In genomic region chr14:49303952-49304516, GRCh38 we compare ENCODE assay signal across 10 cellular contexts.
DNase-seq lines count a peak whose midpoint lies in the region; ATAC-seq and TF ChIP-seq lines count a peak whose summit lies in the region.
"Had no signal": no experiment of that assay in that cellular context is flagged by ENCODE, and none has a peak within 500 bp of the region (broad histone marks: within the 10 kb centered on the region; RNA-seq: fewer than 3 reads in every experiment).

No MANE protein-coding gene starts in this region.

- no peaks in the 10 kb centered on the region for H3K79me2 ChIP-seq in OCI-LY7 (ENCODE audit: insufficient read depth, low read depth, low read length)

- CTCF ChIA-PET in OCI-LY7 (lab: Charles Lee; ENCODE audit: unreplicated experiment), result no interaction called here

- DNase-seq in HT-29 (ENCODE audit: low spot score) (peak; percentile 22), OCI-LY7 (ENCODE audit: low spot score) (peak; percentile 10), endodermal cell (peak; percentile 89), omental fat pad (ENCODE audit: low spot score) (no peak), GDM1 (lab: John Stamatoyannopoulos, UW) (no peak)
- no peak for DNase-seq in stimulated activated CD4-positive, alpha-beta T cell treated with anti-CD3 and anti-CD28 coated beads, Interleukin-1b, Interleukin-23, amount 100 ng/mL, for 48 hours

- H3K9me2 ChIP-seq in OCI-LY7 (ENCODE audit: insufficient read depth, low read length), result no peaks in the 10 kb centered on the region

- no peak overlapping the region for H3K27ac ChIP-seq in OCI-LY7 (ENCODE audit: low read depth, low read length, poor library complexity, severe bottlenecking)
- H3K27ac ChIP-seq in endodermal cell (ENCODE audit: low read depth, low read length), result no peak overlapping the region
- H3K27ac ChIP-seq: pancreas had no signal

- no peak for TF ChIP-seq CTCF in OCI-LY7 (conservative IDR thresholded peaks at IDR 0.05; ENCODE audit: low read length)
- no peak for TF ChIP-seq CTCF in endodermal cell (conservative IDR thresholded peaks at IDR 0.05)
- TF ChIP-seq CTCF in omental fat pad (IDR thresholded peaks at IDR 0.05), result no peak

- no peaks in the 10 kb centered on the region for H3K36me3 Mint-ChIP-seq in endodermal cell (ENCODE audit: low read depth)

- H4K20me1 ChIP-seq in OCI-LY7 (ENCODE audit: insufficient read depth, low read length), result no peaks in the 10 kb centered on the region

- H3K36me3 ChIP-seq in OCI-LY7 (ENCODE audit: insufficient read depth, low read length) (no peaks in the 10 kb centered on the region), endodermal cell (ENCODE audit: control insufficient read depth, insufficient read depth, low read length) (no peaks in the 10 kb centered on the region)
- H3K36me3 ChIP-seq: pancreas had no signal

- H3K4me3 Mint-ChIP-seq in endodermal cell, result no peak overlapping the region
- H3K4me3 Mint-ChIP-seq: dendritic cell treated with granulocyte-macrophage colony-stimulating factor and Interleukin-4, amounts not matched to agents 40 ng/mL and 50 ng/mL, for 4 days had no signal

- no peak overlapping the region for H2AFZ ChIP-seq in OCI-LY7 (ENCODE audit: low read length)

- peak; percentile 37 for ATAC-seq in omental fat pad (ENCODE audit: low FRiP score)
- no peak for ATAC-seq in HG02678 (IDR thresholded peaks at IDR 0.05; ENCODE audit: unreplicated experiment)
- no peak for ATAC-seq in GM21786 (IDR thresholded peaks at IDR 0.05; ENCODE audit: unreplicated experiment)

- H3K4me3 ChIP-seq in OCI-LY7 (ENCODE audit: low read depth, low read length, poor library complexity, severe bottlenecking) (no peak overlapping the region), endodermal cell (ENCODE audit: low read length) (no peak overlapping the region)
- H3K4me3 ChIP-seq: pancreas had no signal

- H3K27me3 Mint-ChIP-seq in endodermal cell (ENCODE audit: insufficient read depth), result peaks cover 2% of the 10 kb centered on the region
- H3K27me3 Mint-ChIP-seq: dendritic cell treated with granulocyte-macrophage colony-stimulating factor and Interleukin-4, amounts not matched to agents 40 ng/mL and 50 ng/mL, for 4 days had no signal

- WGBS in endodermal cell (ENCODE audit: insufficient coverage in 1 of 2, insufficient read length in 1 of 2), 2 experiments, result 28 to 36% methylated on average over 3 to 5 of the region's 5 CpGs

- H3K9me3 ChIP-seq in OCI-LY7 (ENCODE audit: low read length) (no peaks in the 10 kb centered on the region), endodermal cell (ENCODE audit: control insufficient read depth, low read length) (no peaks in the 10 kb centered on the region)
- H3K9me3 ChIP-seq: pancreas had no signal

- no peaks in the 10 kb centered on the region for H3K9me3 Mint-ChIP-seq in endodermal cell
- H3K9me3 Mint-ChIP-seq: dendritic cell treated with granulocyte-macrophage colony-stimulating factor and Interleukin-4, amounts not matched to agents 40 ng/mL and 50 ng/mL, for 4 days had no signal

- intact Hi-C loops in OCI-LY7 (cut with micrococcal nuclease; ENCODE audit: unreplicated experiment), result no loop called here

- H3K4me2 ChIP-seq in OCI-LY7 (ENCODE audit: low read length), result no peak overlapping the region

- H3K27me3 ChIP-seq in endodermal cell (ENCODE audit: control insufficient read depth, insufficient read depth, low read length, poor library complexity, severe bottlenecking), result peaks cover 7% of the 10 kb centered on the region
- H3K27me3 ChIP-seq: pancreas had no signal

- POLR2A ChIA-PET in OCI-LY7 (lab: Charles Lee), result interaction anchor here (0.7 kb wide), 1 partner anchor 1132 kb away, joined by 3 read pairs; no protein-coding TSS in a partner anchor

- no peak overlapping the region for H3K9ac ChIP-seq in endodermal cell (ENCODE audit: extremely low read depth, low read length, poor library complexity, severe bottlenecking)

- no peaks in the 10 kb centered on the region for H3K4me1 Mint-ChIP-seq in endodermal cell

- no peaks in the 10 kb centered on the region for H3K4me1 ChIP-seq in OCI-LY7 (ENCODE audit: insufficient read depth, low read length, poor library complexity, severe bottlenecking)
- H3K4me1 ChIP-seq in endodermal cell (ENCODE audit: control insufficient read depth, insufficient read depth, low read length), result no peaks in the 10 kb centered on the region
- H3K4me1 ChIP-seq: pancreas had no signal

- no TSS peak for BruUV-seq in OCI-LY7 (replicated peaks; lab: Mats Ljungman, UMichigan)

- no peak overlapping the region for H3K27ac Mint-ChIP-seq in endodermal cell
- H3K27ac Mint-ChIP-seq: dendritic cell treated with granulocyte-macrophage colony-stimulating factor and Interleukin-4, amounts not matched to agents 40 ng/mL and 50 ng/mL, for 4 days had no signal

Comparison
In these comparisons a context has a peak if more than half of its experiments do, and no peak if none do; other contexts are left out.
1. DNase-seq: peak in HT-29 (single experiment), OCI-LY7 (single experiment) and endodermal cell (single experiment); none in omental fat pad (single experiment), stimulated activated CD4-positive, alpha-beta T cell treated with anti-CD3 and anti-CD28 coated beads, Interleukin-1b, Interleukin-23, amount 100 ng/mL, for 48 hours (single experiment) and GDM1 (single experiment).